In genomic region chr11:9344046-9344680, GRCh38 we compare ENCODE assay signal across 21 cellular contexts. TPM values are rescaled to one million over a fixed set of nuclear protein-coding genes. Genes with fewer than 3 reads are reported as not detected.
DNase-seq lines count a peak whose midpoint lies in the region; ATAC-seq and TF ChIP-seq lines count a peak whose summit lies in the region.
"Had no signal": no experiment of that assay in that cellular context is flagged by ENCODE, and none has a peak within 500 bp of the region (broad histone marks: within the 10 kb centered on the region; RNA-seq: fewer than 3 reads in every experiment).

No MANE protein-coding gene starts in this region.

- DNase-seq in activated naive CD8-positive, alpha-beta T cell treated with anti-CD3 and anti-CD28 coated beads, Interleukin-2, amount 10 ng/mL, durations not matched to agents 7 days and 5 days: no peak
- no peak for DNase-seq in activated naive CD8-positive, alpha-beta T cell treated with anti-CD3 and anti-CD28 coated beads, Interleukin-2, amount 50 U/mL, for 24 hours
- peak; percentile 94 for DNase-seq in NCI-H82 (lab: John Stamatoyannopoulos, UW)
- peak; percentile 48 for DNase-seq in left kidney (ENCODE audit: low read depth, low spot score)
- DNase-seq in type B pancreatic cell (ENCODE audit: extremely low spot score, unreplicated experiment): no peak
- no peak for DNase-seq in thyroid gland
- no peak for DNase-seq in activated T-cell treated with anti-CD3 and anti-CD28 coated beads, Interleukin-2, amount 50 U/mL, for 48 hours
- DNase-seq: activated CD8-positive, alpha-beta memory T cell treated with anti-CD3 and anti-CD28 coated beads, Interleukin-2, amount 50 U/mL, for 4 hours; DND-41; H7; islet precursor cell; NCI-H526; nephron progenitor cell; posterior cingulate gyrus; stimulated activated CD8-positive, alpha-beta memory T cell treated with anti-CD3 and anti-CD28 coated beads, Interleukin-4, amount 100 ng/mL, for 48 hours; T-helper 9 cell had no signal

- no peak overlapping the region for H3K27ac Mint-ChIP-seq in activated naive CD8-positive, alpha-beta T cell treated with anti-CD3 and anti-CD28 coated beads, Interleukin-2, amount 10 ng/mL, durations not matched to agents 7 days and 5 days
- no peak overlapping the region for H3K27ac Mint-ChIP-seq in activated naive CD8-positive, alpha-beta T cell treated with anti-CD3 and anti-CD28 coated beads, Interleukin-2, amount 50 U/mL, for 24 hours
- peak overlapping the region; percentile 19 for H3K27ac Mint-ChIP-seq in type B pancreatic cell
- H3K27ac Mint-ChIP-seq: activated naive CD8-positive, alpha-beta T cell; activated T-helper 2 cell treated with anti-CD3 and anti-CD28 coated beads, Interferon-gamma antibody, Interleukin-2, Interleukin-4, amounts not matched to agents 10 μg/mL and 5 μg/mL and 100 μg/mL, durations not matched to agents 14 hours and 24 hours and 36 hours; nephron progenitor cell; WTC11 had no signal

- no peak overlapping the region for H3K4me3 ChIP-seq in thyroid gland (replicated peaks in 1 of 3)

- H3K36me3 ChIP-seq in thyroid gland: no peaks in the 10 kb centered on the region

- ATAC-seq in activated naive CD8-positive, alpha-beta T cell treated with anti-CD3 and anti-CD28 coated beads, Interleukin-2, amount 10 ng/mL, durations not matched to agents 7 days and 5 days (ENCODE audit: low read depth): peak; percentile 34
- no peak for ATAC-seq in activated naive CD8-positive, alpha-beta T cell treated with anti-CD3 and anti-CD28 coated beads, Interleukin-2, amount 50 U/mL, for 24 hours
- ATAC-seq in GM21381 (IDR thresholded peaks at IDR 0.05; ENCODE audit: unreplicated experiment): no peak
- ATAC-seq: WTC11 had no signal

- peak overlapping the region in 1 of 3 donors; percentile 18 for H3K27ac ChIP-seq in thyroid gland
- H3K27ac ChIP-seq: RWPE1 had no signal

- no peaks in the 10 kb centered on the region for H3K27me3 ChIP-seq in thyroid gland

- intact Hi-C loops in thyroid gland (cut with DNase I): no loop called here

- H3K4me1 Mint-ChIP-seq in activated naive CD8-positive, alpha-beta T cell treated with anti-CD3 and anti-CD28 coated beads, Interleukin-2, amount 10 ng/mL, durations not matched to agents 7 days and 5 days: peaks cover 26% of the 10 kb centered on the region
- H3K4me1 Mint-ChIP-seq in activated naive CD8-positive, alpha-beta T cell treated with anti-CD3 and anti-CD28 coated beads, Interleukin-2, amount 50 U/mL, for 24 hours: peaks cover 17% of the 10 kb centered on the region
- peaks cover 9% of the 10 kb centered on the region for H3K4me1 Mint-ChIP-seq in type B pancreatic cell (ENCODE audit: unreplicated experiment)

- no peaks in the 10 kb centered on the region for H3K9me3 Mint-ChIP-seq in activated naive CD8-positive, alpha-beta T cell treated with anti-CD3 and anti-CD28 coated beads, Interleukin-2, amount 10 ng/mL, durations not matched to agents 7 days and 5 days
- H3K9me3 Mint-ChIP-seq in activated naive CD8-positive, alpha-beta T cell treated with anti-CD3 and anti-CD28 coated beads, Interleukin-2, amount 50 U/mL, for 24 hours: no peaks in the 10 kb centered on the region
- H3K9me3 Mint-ChIP-seq in type B pancreatic cell: no peaks in the 10 kb centered on the region
- H3K9me3 Mint-ChIP-seq: activated T-helper 2 cell treated with anti-CD3 and anti-CD28 coated beads, Interferon-gamma antibody, Interleukin-2, Interleukin-4, amounts not matched to agents 10 μg/mL and 5 μg/mL and 100 μg/mL, durations not matched to agents 14 hours and 24 hours and 36 hours; nephron progenitor cell; WTC11 had no signal

- H3K9me3 ChIP-seq in thyroid gland: no peaks in the 10 kb centered on the region

- peaks cover 5% of the 10 kb centered on the region for H3K27me3 Mint-ChIP-seq in activated naive CD8-positive, alpha-beta T cell treated with anti-CD3 and anti-CD28 coated beads, Interleukin-2, amount 10 ng/mL, durations not matched to agents 7 days and 5 days
- peaks cover 2% of the 10 kb centered on the region for H3K27me3 Mint-ChIP-seq in activated naive CD8-positive, alpha-beta T cell treated with anti-CD3 and anti-CD28 coated beads, Interleukin-2, amount 50 U/mL, for 24 hours
- no peaks in the 10 kb centered on the region for H3K27me3 Mint-ChIP-seq in type B pancreatic cell
- H3K27me3 Mint-ChIP-seq: activated naive CD8-positive, alpha-beta T cell had no signal

- no peaks in the 10 kb centered on the region for H3K36me3 Mint-ChIP-seq in activated naive CD8-positive, alpha-beta T cell treated with anti-CD3 and anti-CD28 coated beads, Interleukin-2, amount 10 ng/mL, durations not matched to agents 7 days and 5 days
- no peaks in the 10 kb centered on the region for H3K36me3 Mint-ChIP-seq in activated naive CD8-positive, alpha-beta T cell treated with anti-CD3 and anti-CD28 coated beads, Interleukin-2, amount 50 U/mL, for 24 hours (ENCODE audit: low read depth)
- H3K36me3 Mint-ChIP-seq in type B pancreatic cell: no peaks in the 10 kb centered on the region
- H3K36me3 Mint-ChIP-seq: activated naive CD8-positive, alpha-beta T cell; WTC11 had no signal

- H3K4me3 Mint-ChIP-seq in activated naive CD8-positive, alpha-beta T cell treated with anti-CD3 and anti-CD28 coated beads, Interleukin-2, amount 10 ng/mL, durations not matched to agents 7 days and 5 days: no peak overlapping the region
- H3K4me3 Mint-ChIP-seq in activated naive CD8-positive, alpha-beta T cell treated with anti-CD3 and anti-CD28 coated beads, Interleukin-2, amount 50 U/mL, for 24 hours: no peak overlapping the region
- H3K4me3 Mint-ChIP-seq in type B pancreatic cell: no peak overlapping the region
- H3K4me3 Mint-ChIP-seq: activated naive CD8-positive, alpha-beta T cell; nephron progenitor cell; WTC11 had no signal

- WGBS in thyroid gland, 2 donors: 65 to 66% methylated on average over 3 of the region's 3 CpGs

- POLR2A ChIA-PET in activated naive CD8-positive, alpha-beta T cell treated with anti-CD3 and anti-CD28 coated beads, Interleukin-2, amount 10 ng/mL, durations not matched to agents 7 days and 5 days (lab: Charles Lee): no interaction called here

- TF ChIP-seq POLR2A in thyroid gland (IDR thresholded peaks at IDR 0.05): no peak

- H3K4me1 ChIP-seq in thyroid gland: peaks cover 0 to 5% of the 10 kb centered on the region in 2 donors

- TF ChIP-seq CTCF in type B pancreatic cell (conservative IDR thresholded peaks at IDR 0.05) (no peak), thyroid gland (IDR thresholded peaks at IDR 0.05) (no peak)

RNA-seq across cellular contexts. Expression of gene TMEM41B, which starts 29.8 kb away (rescaled TPM):
- 10 to 100 TPM; 40.5 to 42.3 TPM for total RNA-seq in activated naive CD8-positive, alpha-beta T cell treated with anti-CD3 and anti-CD28 coated beads, Interleukin-2, amount 10 ng/mL, durations not matched to agents 7 days and 5 days
- total RNA-seq in type B pancreatic cell (ENCODE audit: low replicate concordance) (46.5 and 49.6 TPM in 2 replicates), thyroid gland (10 to 100 TPM; 52.7 to 86.7 (median 76.1) TPM)

RNA-seq across cellular contexts. Expression of gene IPO7, which starts 40.3 kb away (rescaled TPM):
- 10 to 100 TPM; 78.9 to 81.1 TPM for total RNA-seq in activated naive CD8-positive, alpha-beta T cell treated with anti-CD3 and anti-CD28 coated beads, Interleukin-2, amount 10 ng/mL, durations not matched to agents 7 days and 5 days
- total RNA-seq in type B pancreatic cell (ENCODE audit: low replicate concordance) (137 and 159 TPM in 2 replicates), thyroid gland (100 to 1,000 TPM; 104 to 185 (median 151) TPM)

Comparison
In these comparisons a context has a peak if more than half of its experiments do, and no peak if none do; other contexts are left out.
1. DNase-seq: peak in NCI-H82 (single experiment) and left kidney (single experiment); none in activated naive CD8-positive, alpha-beta T cell treated with anti-CD3 and anti-CD28 coated beads, Interleukin-2, amount 10 ng/mL, durations not matched to agents 7 days and 5 days (single experiment), activated naive CD8-positive, alpha-beta T cell treated with anti-CD3 and anti-CD28 coated beads, Interleukin-2, amount 50 U/mL, for 24 hours (single experiment), type B pancreatic cell (single experiment), thyroid gland (0 of 2) and activated T-cell treated with anti-CD3 and anti-CD28 coated beads, Interleukin-2, amount 50 U/mL, for 48 hours (0 of 2).